Comparison of ENCODE assay signal across 13 cellular contexts in the genomic region with DNA sequence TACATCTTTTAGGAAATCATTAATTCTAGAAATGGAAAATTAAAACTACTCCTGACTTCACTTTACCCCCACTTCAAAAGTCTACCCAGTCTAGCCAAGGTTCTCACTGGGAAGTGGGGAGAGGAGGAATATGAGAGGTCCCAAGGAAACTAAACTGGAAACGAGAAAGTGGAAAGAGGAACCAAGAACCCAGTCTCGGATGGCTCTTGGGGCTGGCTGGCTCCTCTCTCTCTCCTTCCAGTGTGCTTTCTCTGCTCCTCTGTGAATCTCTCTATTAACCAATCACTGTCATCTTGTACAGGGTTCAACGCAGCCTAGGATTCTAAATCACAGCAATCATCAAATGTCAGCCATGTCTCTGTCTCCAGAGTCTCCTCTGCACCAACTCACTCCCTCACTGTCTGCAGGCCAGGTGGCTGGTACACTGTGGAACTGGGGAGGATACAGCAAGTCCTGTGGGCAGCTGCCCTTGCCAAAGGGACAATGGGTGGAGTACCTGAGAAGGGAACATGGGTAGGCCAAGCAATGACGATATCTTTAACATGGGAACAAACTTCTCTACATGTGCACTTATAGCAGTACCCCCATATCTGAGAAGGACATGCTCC. TPM values are rescaled to one million over a fixed set of nuclear protein-coding genes. Genes with fewer than 3 reads are reported as not detected.
DNase-seq lines count a peak whose midpoint lies in the region; ATAC-seq and TF ChIP-seq lines count a peak whose summit lies in the region.
"Had no signal": no experiment of that assay in that cellular context is flagged by ENCODE, and none has a peak within 500 bp of the region (broad histone marks: within the 10 kb centered on the region; RNA-seq: fewer than 3 reads in every experiment).

No MANE protein-coding gene starts in this region.

- DNase-seq in DND-41 = no peak
- DNase-seq in SJSA1 (ENCODE audit: low read depth in 1 of 2, low spot score in 2 of 2) = no peak
- no peak for DNase-seq in cardiac muscle cell (ENCODE audit: low read depth in 1 of 2, low spot score in 1 of 2)
- DNase-seq in sigmoid colon = no peak
- DNase-seq in KG1 (lab: John Stamatoyannopoulos, UW) = no peak
- DNase-seq in NCI-H524 (lab: John Stamatoyannopoulos, UW) = no peak
- no peak for DNase-seq in activated effector memory CD4-positive, alpha-beta T cell treated with anti-CD3 and anti-CD28 coated beads, Interleukin-2, amount 50 U/mL, for 16 hours
- DNase-seq: activated CD4-positive, alpha-beta T cell treated with anti-CD3 and anti-CD28 coated beads for 36 hours; DMS53; foreskin melanocyte; NCI-H1694 treated with DMSO at 0.1 percent for 48 hours; stimulated activated CD4-positive, alpha-beta T cell treated with anti-CD3 and anti-CD28 coated beads, Interleukin-4, amount 100 ng/mL, for 1 hour had no signal

- TF ChIP-seq CTCF in DND-41 (IDR thresholded peaks at IDR 0.05; ENCODE audit: borderline replicate concordance, extremely low read depth, low read length, poor library complexity, severe bottlenecking) (no peak), cardiac muscle cell (IDR thresholded peaks at IDR 0.05; ENCODE audit: low read depth, low read length) (no peak), sigmoid colon (IDR thresholded peaks at IDR 0.05) (no peak)

- 0 out of 3 replicates have a peak, but pooled peaks have one; percentile 8 for ATAC-seq in DND-41 (ENCODE audit: insufficient read depth, low read depth)
- ATAC-seq in HG02571 (IDR thresholded peaks at IDR 0.05; ENCODE audit: unreplicated experiment) = no peak
- ATAC-seq: activated CD4-positive, alpha-beta T cell treated with anti-CD3 and anti-CD28 coated beads for 36 hours had no signal

- no peak for TF ChIP-seq EP300 in sigmoid colon (IDR thresholded peaks at IDR 0.05)

- no peak overlapping the region for H3K27ac ChIP-seq in DND-41 (ENCODE audit: low read length)
- peak overlapping the region; percentile 71; the same call in 1 of the 2 replicates for H3K27ac ChIP-seq in SJSA1
- peak overlapping the region; percentile 62 for H3K27ac ChIP-seq in cardiac muscle cell
- H3K27ac ChIP-seq in sigmoid colon = peak overlapping the region; percentile 5 to 75 (median 65)

- peaks cover 38% of the 10 kb centered on the region for H3K36me3 ChIP-seq in DND-41 (ENCODE audit: insufficient read depth, low read length)
- peaks cover 43% of the 10 kb centered on the region for H3K36me3 ChIP-seq in SJSA1
- H3K36me3 ChIP-seq in cardiac muscle cell = no peaks in the 10 kb centered on the region
- no peaks in the 10 kb centered on the region for H3K36me3 ChIP-seq in sigmoid colon

- no peaks in the 10 kb centered on the region for H3K9me3 ChIP-seq in DND-41 (ENCODE audit: insufficient read depth, low read length, severe bottlenecking)
- H3K9me3 ChIP-seq in SJSA1 (replicated peaks) = no peaks in the 10 kb centered on the region
- H3K9me3 ChIP-seq in cardiac muscle cell (ENCODE audit: low read depth) = no peaks in the 10 kb centered on the region
- H3K9me3 ChIP-seq in sigmoid colon = no peaks in the 10 kb centered on the region

- H3K4me3 ChIP-seq in DND-41 (ENCODE audit: low read depth in 1 of 2, low read length in 2 of 2) (no peak overlapping the region), SJSA1 (no peak overlapping the region), cardiac muscle cell (no peak overlapping the region), sigmoid colon (no peak overlapping the region)

- WGBS in sigmoid colon, 2 donors = 56 to 63% methylated on average over 4 of the region's 4 CpGs

- H3K27me3 ChIP-seq in DND-41 (ENCODE audit: insufficient read depth, low read length, poor library complexity) = no peaks in the 10 kb centered on the region
- H3K27me3 ChIP-seq in SJSA1 (replicated peaks) = no peaks in the 10 kb centered on the region
- no peaks in the 10 kb centered on the region for H3K27me3 ChIP-seq in cardiac muscle cell
- H3K27me3 ChIP-seq in sigmoid colon = no peaks in the 10 kb centered on the region

- H3K4me1 ChIP-seq in DND-41 (ENCODE audit: insufficient read depth, low read length) (no peaks in the 10 kb centered on the region), SJSA1 (replicated peaks) (peaks cover 45% of the 10 kb centered on the region), cardiac muscle cell (ENCODE audit: low read depth) (peaks cover 21% of the 10 kb centered on the region), sigmoid colon (peaks cover 0 to 72% (median 60%) of the 10 kb centered on the region in 4 donors)

- H3K4me2 ChIP-seq in DND-41 (ENCODE audit: insufficient read depth, low read length) = no peak overlapping the region

- H3K79me2 ChIP-seq in DND-41 (ENCODE audit: insufficient read depth, low read length) = peaks cover 100% of the 10 kb centered on the region

- H2AFZ ChIP-seq in DND-41 (ENCODE audit: low read depth, low read length) = no peak overlapping the region

- no peak for TF ChIP-seq POLR2A in sigmoid colon (IDR thresholded peaks at IDR 0.05)

- H3K9ac ChIP-seq in DND-41 (ENCODE audit: low read depth, low read length) = no peak overlapping the region

- peaks cover 92% of the 10 kb centered on the region for H4K20me1 ChIP-seq in DND-41 (ENCODE audit: insufficient read depth, low read length)

- intact Hi-C loops in sigmoid colon (cut with DNase I) = no loop called here

RNA-seq across cellular contexts. Expression of a gene that starts 33.7 kb away (rescaled TPM):
- total RNA-seq in SJSA1 (2014; rRNA removed; shearing (Covaris generic)) = 98.9 and 108 TPM in 2 replicates
- total RNA-seq in cardiac muscle cell (85.5 and 93.5 TPM in 2 replicates), sigmoid colon (100 to 1,000 TPM; 119 to 157 (median 145) TPM)
- polyA plus RNA-seq in cardiac muscle cell (185 and 196 TPM in 2 replicates), sigmoid colon (100 to 1,000 TPM; 163 to 197 (median 193) TPM)

RNA-seq across cellular contexts. Expression of a gene that starts 57.9 kb away (rescaled TPM):
- 0.41 TPM in 1 of 2 replicates, not detected in the other for total RNA-seq in SJSA1 (2014; rRNA removed; shearing (Covaris generic))
- total RNA-seq in cardiac muscle cell (0.63 TPM in 1 of 2 replicates, not detected in the other), sigmoid colon (under 1 TPM in 1 of 4 donors, not detected in 3; 0.36 TPM)
- polyA plus RNA-seq in cardiac muscle cell (0.28 TPM in 1 of 2 replicates, not detected in the other), sigmoid colon (under 1 TPM in 1 of 3 donors, not detected in 2; 0.36 TPM)
